9 cellular contexts compared by ENCODE assay signal in genomic region chr1:43074244-43074643, GRCh38.
DNase-seq lines count a peak whose midpoint lies in the region; ATAC-seq, FAIRE-seq and TF ChIP-seq lines count a peak whose summit lies in the region.
"Had no signal": no experiment of that assay in that cellular context is flagged by ENCODE, and none has a peak within 500 bp of the region (broad histone marks: within the 10 kb centered on the region; RNA-seq: fewer than 3 reads in every experiment).

No MANE protein-coding gene starts in this region.

- H3K79me2 ChIP-seq in GM23248 (ENCODE audit: insufficient read depth), result no peaks in the 10 kb centered on the region

- no peaks in the 10 kb centered on the region for H4K20me1 ChIP-seq in GM23248 (ENCODE audit: insufficient read depth)

- H3K9me3 ChIP-seq in GM23248 (ENCODE audit: low read depth), result no peaks in the 10 kb centered on the region
- H3K9me3 ChIP-seq: esophagus muscularis mucosa, lower lobe of right lung had no signal

- H3F3A ChIP-seq in GM23248 (ENCODE audit: insufficient read depth), result no peaks in the 10 kb centered on the region

- FAIRE-seq in D721Med (lab: Jason Lieb, UNC), result no peak

- H2AFZ ChIP-seq in GM23248, result no peak overlapping the region

- no peak overlapping the region for H3K9ac ChIP-seq in GM23248

- TF ChIP-seq CTCF in D721Med (IDR thresholded peaks at IDR 0.05; ENCODE audit: insufficient read depth, missing control alignments), result peak; percentile 25
- TF ChIP-seq CTCF in epithelial cell of esophagus (IDR thresholded peaks at IDR 0.05; ENCODE audit: insufficient read depth, low read depth, low read length, missing control alignments), result peak; percentile 34

- WGBS in GM23248 (ENCODE audit: low coverage in 1 of 2, low lambda C conversion rate in 2 of 2, missing lambda C conversion rate in 2 of 2), 2 experiments, result 71 to 82% methylated on average over 3 of the region's 3 CpGs

- H3K4me2 ChIP-seq in GM23248 (ENCODE audit: unreplicated experiment), result no peak overlapping the region

- in situ Hi-C loops in ACHN (cut with HindIII; ENCODE audit: low pct_ligation_motif_present, low pct_unique_long_range_greater_than_20kb, low sequenced_read_pairs), result loop anchor here (25.0 kb wide), 1 partner anchor 162 kb away; no protein-coding TSS in a partner anchor
- in situ Hi-C loops in GM23248 (cut with MboI), result loop anchor here (10.0 kb wide), 1 partner anchor 299 kb away; no protein-coding TSS in a partner anchor

- no peak for ATAC-seq in HG02870 (IDR thresholded peaks at IDR 0.05; ENCODE audit: unreplicated experiment)

- no peak overlapping the region for H3K27ac ChIP-seq in GM23248
- H3K27ac ChIP-seq: esophagus muscularis mucosa, lower lobe of right lung had no signal

- H3K9me2 ChIP-seq in GM23248 (ENCODE audit: insufficient read depth), result no peaks in the 10 kb centered on the region

- no peak overlapping the region for H3K4me3 ChIP-seq in epithelial cell of esophagus (ENCODE audit: low read length)
- H3K4me3 ChIP-seq in GM23248, result no peak overlapping the region
- H3K4me3 ChIP-seq: esophagus muscularis mucosa, lower lobe of right lung had no signal

- H3K4me1 ChIP-seq in GM23248 (ENCODE audit: insufficient read depth), result no peaks in the 10 kb centered on the region
- H3K4me1 ChIP-seq: lower lobe of right lung had no signal

- no peaks in the 10 kb centered on the region for H3K27me3 ChIP-seq in GM23248 (replicated peaks; ENCODE audit: insufficient read depth)
- H3K27me3 ChIP-seq: esophagus muscularis mucosa had no signal

- no peaks in the 10 kb centered on the region for H3K36me3 ChIP-seq in GM23248 (ENCODE audit: low read depth)
- H3K36me3 ChIP-seq: esophagus muscularis mucosa, lower lobe of right lung had no signal

- peak; percentile 35 for DNase-seq in ACHN
- no peak for DNase-seq in D721Med (ENCODE audit: insufficient read length, low spot score)
- peak; percentile 24 for DNase-seq in OCI-M1 (lab: John Stamatoyannopoulos, UW)
- peak; percentile 44 for DNase-seq in epithelial cell of esophagus (ENCODE audit: low read depth)
- no peak for DNase-seq in GM23248
- DNase-seq in DMS153 treated with DMSO at 0.1 percent for 48 hours (lab: John Stamatoyannopoulos, UW; ENCODE audit: unreplicated experiment), result no peak

Comparison
In these comparisons a context has a peak if more than half of its experiments do, and no peak if none do; other contexts are left out.
1. DNase-seq: peak in ACHN (single experiment), OCI-M1 (single experiment) and epithelial cell of esophagus (single experiment); none in D721Med (single experiment), GM23248 (single experiment) and DMS153 treated with DMSO at 0.1 percent for 48 hours (single experiment).